ENCODE assay signal across 10 cellular contexts in genomic region chr13:91349992-91350911, GRCh38. TPM values are rescaled to one million over a fixed set of nuclear protein-coding genes. Genes with fewer than 3 reads are reported as not detected.
DNase-seq lines count a peak whose midpoint lies in the region; ATAC-seq and TF ChIP-seq lines count a peak whose summit lies in the region.
"Had no signal": no experiment of that assay in that cellular context is flagged by ENCODE, and none has a peak within 500 bp of the region (broad histone marks: within the 10 kb centered on the region; RNA-seq: fewer than 3 reads in every experiment).

No MANE protein-coding gene starts in this region.

- no peak for TF ChIP-seq POLR2A in tibial nerve (IDR thresholded peaks at IDR 0.05)

- peaks cover 56% of the 10 kb centered on the region for H3K36me3 Mint-ChIP-seq in activated T-cell treated with anti-CD3 and anti-CD28 coated beads, Interleukin-2, amount 50 U/mL, for 4 hours (ENCODE audit: insufficient read depth)
- peaks cover 77% of the 10 kb centered on the region for H3K36me3 Mint-ChIP-seq in stimulated activated effector memory CD8-positive, alpha-beta T cell treated with anti-CD3 and anti-CD28 coated beads, Interleukin-12 subunit alpha, Interleukin-12 subunit beta, amount 100 ng/mL, for 72 hours

- peak overlapping the region; percentile 76 for H3K4me2 ChIP-seq in fibroblast of lung (ENCODE audit: extremely low read depth, insufficient read depth, low read length)

- H3K9ac ChIP-seq in fibroblast of lung (ENCODE audit: insufficient read depth, low read length), result no peak overlapping the region

- no peaks in the 10 kb centered on the region for H3K27me3 ChIP-seq in SJCRH30
- H3K27me3 ChIP-seq in fibroblast of lung (ENCODE audit: control insufficient read depth, insufficient read depth, low read length), result peaks cover 8% of the 10 kb centered on the region
- no peaks in the 10 kb centered on the region for H3K27me3 ChIP-seq in tibial nerve

- TF ChIP-seq CTCF in fibroblast of lung (conservative IDR thresholded peaks at IDR 0.05 in 1 of 2, IDR thresholded peaks at IDR 0.05 in 1 of 2; ENCODE audit: low read depth in 1 of 2, low read length in 2 of 2) (no peak), tibial nerve (IDR thresholded peaks at IDR 0.05) (no peak)

- H3K4me3 Mint-ChIP-seq in activated T-cell treated with anti-CD3 and anti-CD28 coated beads, Interleukin-2, amount 50 U/mL, for 4 hours, result peak overlapping the region; percentile 98
- H3K4me3 Mint-ChIP-seq in stimulated activated effector memory CD8-positive, alpha-beta T cell treated with anti-CD3 and anti-CD28 coated beads, Interleukin-12 subunit alpha, Interleukin-12 subunit beta, amount 100 ng/mL, for 72 hours, result peak overlapping the region; percentile 86

- no peak for ATAC-seq in activated T-cell treated with anti-CD3 and anti-CD28 coated beads, Interleukin-2, amount 50 U/mL, for 4 hours
- no peak for ATAC-seq in stimulated activated effector memory CD8-positive, alpha-beta T cell treated with anti-CD3 and anti-CD28 coated beads, Interleukin-12 subunit alpha, Interleukin-12 subunit beta, amount 100 ng/mL, for 72 hours
- ATAC-seq in GM19328 (IDR thresholded peaks at IDR 0.05; ENCODE audit: unreplicated experiment), result no peak

- peaks cover 40% of the 10 kb centered on the region for H3K4me1 Mint-ChIP-seq in activated T-cell treated with anti-CD3 and anti-CD28 coated beads, Interleukin-2, amount 50 U/mL, for 4 hours (ENCODE audit: low read depth)
- H3K4me1 Mint-ChIP-seq in stimulated activated effector memory CD8-positive, alpha-beta T cell treated with anti-CD3 and anti-CD28 coated beads, Interleukin-12 subunit alpha, Interleukin-12 subunit beta, amount 100 ng/mL, for 72 hours, result peaks cover 30% of the 10 kb centered on the region

- 50 to 52% methylated on average over 5 of the region's 5 CpGs for WGBS in tibial nerve, 2 donors

- H4K20me1 ChIP-seq in fibroblast of lung (ENCODE audit: control insufficient read depth, extremely low read depth, insufficient read depth, low read length), result no peaks in the 10 kb centered on the region

- no peak for DNase-seq in activated T-cell treated with anti-CD3 and anti-CD28 coated beads, Interleukin-2, amount 50 U/mL, for 4 hours
- DNase-seq in activated T-cell treated with anti-CD3 and anti-CD28 coated beads for 4 hours, result no peak
- DNase-seq in SJCRH30, result no peak
- DNase-seq in fibroblast of lung (ENCODE audit: low read depth in 2 of 2), result no peak
- DNase-seq in stimulated activated effector memory CD8-positive, alpha-beta T cell treated with anti-CD3 and anti-CD28 coated beads, Interleukin-12 subunit alpha, Interleukin-12 subunit beta, amount 100 ng/mL, for 72 hours (ENCODE audit: low spot score in 2 of 2), result no peak
- no peak for DNase-seq in tibial nerve (ENCODE audit: low spot score in 2 of 2)
- no peak for DNase-seq in stimulated activated naive CD4-positive, alpha-beta T cell (lab: John Stamatoyannopoulos, UW)
- DNase-seq: hippocampal formation, NCI-H2029 had no signal

- no peak overlapping the region for H2AFZ ChIP-seq in fibroblast of lung (ENCODE audit: low read length)

- H3K4me3 ChIP-seq in SJCRH30 (peak overlapping the region; percentile 97), fibroblast of lung (replicated peaks in 1 of 4; ENCODE audit: control extremely low read depth in 1 of 4, insufficient read depth in 1 of 4, low read depth in 3 of 4, low read length in 4 of 4) (peak overlapping the region; percentile 50 to 99 (median 72)), tibial nerve (no peak overlapping the region)

- H3K36me3 ChIP-seq in SJCRH30 (peaks cover 61% of the 10 kb centered on the region), fibroblast of lung (ENCODE audit: control insufficient read depth, insufficient read depth, low read length) (peaks cover 2% of the 10 kb centered on the region), tibial nerve (peaks cover 0 to 25% (median 0%) of the 10 kb centered on the region in 3 donors)

- H3K9me3 ChIP-seq in SJCRH30 (replicated peaks) (no peaks in the 10 kb centered on the region), fibroblast of lung (ENCODE audit: control insufficient read depth, insufficient read depth, low read depth, low read length) (no peaks in the 10 kb centered on the region), tibial nerve (no peaks in the 10 kb centered on the region)

- H3K9me3 Mint-ChIP-seq in activated T-cell treated with anti-CD3 and anti-CD28 coated beads, Interleukin-2, amount 50 U/mL, for 4 hours, result no peaks in the 10 kb centered on the region
- H3K9me3 Mint-ChIP-seq in stimulated activated effector memory CD8-positive, alpha-beta T cell treated with anti-CD3 and anti-CD28 coated beads, Interleukin-12 subunit alpha, Interleukin-12 subunit beta, amount 100 ng/mL, for 72 hours, result no peaks in the 10 kb centered on the region

- H3K27ac Mint-ChIP-seq in stimulated activated effector memory CD8-positive, alpha-beta T cell treated with anti-CD3 and anti-CD28 coated beads, Interleukin-12 subunit alpha, Interleukin-12 subunit beta, amount 100 ng/mL, for 72 hours, result peak overlapping the region; percentile 96

- no peak for TF ChIP-seq EP300 in tibial nerve (IDR thresholded peaks at IDR 0.05)

- H3K4me1 ChIP-seq in SJCRH30, result peaks cover 8% of the 10 kb centered on the region
- H3K4me1 ChIP-seq in fibroblast of lung (ENCODE audit: control insufficient read depth, extremely low read depth, insufficient read depth, low read length), result peaks cover 7% of the 10 kb centered on the region
- H3K4me1 ChIP-seq in tibial nerve, result peaks cover 0 to 56% (median 23%) of the 10 kb centered on the region in 4 donors

- H3K27ac ChIP-seq in SJCRH30 (no peak overlapping the region; the same call in 1 of the 2 replicates), fibroblast of lung (ENCODE audit: insufficient read depth, low read length) (no peak overlapping the region), tibial nerve (no peak overlapping the region)

- H3K27me3 Mint-ChIP-seq in activated T-cell treated with anti-CD3 and anti-CD28 coated beads, Interleukin-2, amount 50 U/mL, for 4 hours (ENCODE audit: low read depth), result no peaks in the 10 kb centered on the region

- peaks cover 32% of the 10 kb centered on the region for H3K79me2 ChIP-seq in fibroblast of lung (ENCODE audit: control insufficient read depth, insufficient read depth, low read length)

RNA-seq across cellular contexts. Expression of gene MIR17HG, which starts 2.8 kb away (rescaled TPM):
- 10 to 100 TPM; 33.9 to 35.6 (median 34.6) TPM for total RNA-seq in activated T-cell treated with anti-CD3 and anti-CD28 coated beads, Interleukin-2, amount 50 U/mL, for 4 hours
- total RNA-seq in SJCRH30 (2014; rRNA removed; shearing (Covaris generic)), result 43.9 and 55.8 TPM in 2 replicates
- 3.3 and 6.2 TPM in 2 replicates for total RNA-seq in fibroblast of lung
- polyA plus RNA-seq in fibroblast of lung, result 0.36 and 0.42 TPM in 2 replicates
- polyA plus RNA-seq in fibroblast of lung (2012), result 0.12 and 0.36 TPM in 2 replicates
- polyA minus RNA-seq in fibroblast of lung (ENCODE audit: low replicate concordance), result 0.48 and 1.4 TPM in 2 replicates
- total RNA-seq in tibial nerve, result 1 to 10 TPM; 2.2 to 5.7 (median 3.3) TPM

RNA-seq across cellular contexts. Expression of gene GPC5, which starts 48.2 kb away (rescaled TPM):
- total RNA-seq in activated T-cell treated with anti-CD3 and anti-CD28 coated beads, Interleukin-2, amount 50 U/mL, for 4 hours, result under 1 TPM in 2 of 3 donors, not detected in 1; 0.13 to 0.16 TPM
- 0.18 and 0.49 TPM in 2 replicates for total RNA-seq in SJCRH30 (2014; rRNA removed; shearing (Covaris generic))
- total RNA-seq in fibroblast of lung (0.17 TPM in 1 of 2 replicates, not detected in the other), tibial nerve (1 to 10 TPM in 3 of 4 donors, not detected in 1; 3.7 to 5.7 (median 4.2) TPM)
- not detected in 2 replicates for polyA plus RNA-seq in fibroblast of lung
- not detected in 2 replicates for polyA plus RNA-seq in fibroblast of lung (2012)
- not detected in 2 replicates for polyA minus RNA-seq in fibroblast of lung (ENCODE audit: low replicate concordance)

Comparison
In these comparisons a context has a peak if more than half of its experiments do, and no peak if none do; other contexts are left out.
1. H3K4me3 ChIP-seq: peak in SJCRH30 (single experiment) and fibroblast of lung (4 of 4); none in tibial nerve (0 of 4).